In the genomic region with DNA sequence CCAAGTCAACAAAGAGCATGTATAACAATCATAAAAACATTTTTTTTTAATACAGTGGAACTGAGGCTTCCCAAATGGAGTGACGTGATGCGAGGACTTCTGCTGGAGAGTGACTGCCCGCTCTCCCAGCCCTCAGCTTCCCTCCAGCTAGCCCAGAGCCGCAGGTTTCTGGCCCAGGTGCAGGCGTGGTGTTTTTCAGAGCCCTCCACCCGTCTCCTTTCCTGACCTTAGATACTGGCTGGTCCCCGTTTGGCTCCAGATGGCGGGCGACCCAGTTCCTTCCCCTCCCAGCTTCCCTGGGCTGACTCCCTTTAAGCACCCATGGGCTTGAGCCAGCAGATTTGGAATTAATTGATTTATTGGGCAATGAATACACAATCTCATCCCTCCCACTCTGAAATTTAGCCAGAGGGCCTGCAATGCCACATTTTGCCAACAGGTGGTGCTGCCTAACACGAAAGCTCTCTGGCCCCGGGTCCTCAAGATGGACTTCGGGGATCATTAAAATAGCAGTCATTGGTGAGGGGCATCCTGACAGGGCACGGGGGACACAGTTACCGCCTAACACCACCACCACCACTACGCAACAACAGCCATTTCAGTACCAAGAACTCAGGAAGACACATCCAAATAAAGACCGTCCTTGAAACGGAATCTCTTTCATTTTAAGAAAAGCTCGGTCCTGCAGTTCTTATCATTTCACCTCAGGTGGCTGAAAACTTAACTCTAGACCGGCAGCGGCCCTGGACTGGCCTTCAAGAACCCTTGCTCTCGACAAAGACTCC, we compare ENCODE assay signal across 8 cellular contexts.
DNase-seq lines count a peak whose midpoint lies in the region; ATAC-seq and TF ChIP-seq lines count a peak whose summit lies in the region.

No MANE protein-coding gene starts in this region.

- no peak overlapping the region for H3K4me3 ChIP-seq in astrocyte of the spinal cord (ENCODE audit: low read depth, low read length)

- ATAC-seq in GM21381 (IDR thresholded peaks at IDR 0.05; ENCODE audit: unreplicated experiment), result no peak

- in situ Hi-C loops in astrocyte of the spinal cord (cut with HindIII; ENCODE audit: low sequenced_read_pairs), result no loop called here

- peak; percentile 98 for TF ChIP-seq CTCF in astrocyte of the spinal cord (IDR thresholded peaks at IDR 0.05; ENCODE audit: low read depth, low read length)

- DNase-seq in NCI-H2029 treated with DMSO at 0.1 percent for 48 hours (lab: John Stamatoyannopoulos, UW) (peak; percentile 20), NCI-H2029 (lab: John Stamatoyannopoulos, UW) (no peak), NCI-H1105 treated with DMSO at 0.1 percent for 48 hours (lab: John Stamatoyannopoulos, UW) (peak; percentile 69), UCSD-AML1 (lab: John Stamatoyannopoulos, UW; ENCODE audit: unreplicated experiment) (peak; percentile 80), astrocyte of the spinal cord (ENCODE audit: low read depth, low spot score) (peak; percentile 55), iPS-NIHi11 (ENCODE audit: low spot score) (peak; percentile 86)
- peak; percentile 55 to 92 (median 67) for DNase-seq in stimulated activated CD4-positive, alpha-beta T cell treated with anti-CD3 and anti-CD28 coated beads, Interleukin-12 subunit alpha, Interleukin-12 subunit beta, amount 100 ng/mL, for 48 hours (ENCODE audit: low read depth in 2 of 3, low spot score in 1 of 3)
